In the genomic region with DNA sequence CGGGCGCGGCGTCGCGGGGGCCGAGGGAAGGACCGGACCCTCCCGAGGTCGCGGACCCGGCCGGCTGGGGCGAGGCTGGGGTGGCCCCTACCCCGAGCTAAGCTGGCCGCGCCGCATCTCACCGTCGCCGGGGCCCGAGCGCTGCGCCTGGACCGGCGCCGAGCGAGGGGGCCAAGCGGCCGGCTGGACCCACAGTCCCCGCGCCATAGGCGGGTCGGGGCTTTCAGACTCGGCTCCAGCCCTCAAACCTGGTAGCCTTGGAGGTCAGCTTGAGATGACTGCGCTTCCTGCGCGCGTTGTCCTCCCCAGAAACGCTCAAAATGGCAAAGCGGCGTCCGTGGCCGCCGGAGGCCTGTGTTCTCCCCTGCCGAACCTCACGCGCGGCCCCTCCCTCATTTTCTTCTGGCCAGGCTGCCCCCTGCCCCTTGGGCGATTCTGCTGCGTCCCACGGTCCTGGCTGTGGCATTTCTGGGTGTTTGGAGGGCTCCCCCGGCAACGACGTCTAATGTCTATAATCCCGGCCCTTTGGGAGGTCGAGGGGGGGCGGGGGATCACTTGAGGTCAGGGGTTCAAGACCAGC, we compare ENCODE assay signal across 8 cellular contexts. TPM values are rescaled to one million over a fixed set of nuclear protein-coding genes. Genes with fewer than 3 reads are reported as not detected.
A peak's percentile ranks its signal among the peaks of the same experiment; 100 is the strongest.
DNase-seq lines count a peak whose midpoint lies in the region; ATAC-seq and TF ChIP-seq lines count a peak whose summit lies in the region.

No MANE protein-coding gene starts in this region.

- H4K20me1 ChIP-seq in hepatocyte (ENCODE audit: insufficient read depth, poor library complexity, severe bottlenecking) = no peaks in the 10 kb centered on the region

- H3K27me3 Mint-ChIP-seq in stimulated activated naive CD8-positive, alpha-beta T cell treated with anti-CD3 and anti-CD28 coated beads, Interleukin-15, amount 100 ng/mL, for 72 hours = peaks cover 20% of the 10 kb centered on the region

- H2AFZ ChIP-seq in hepatocyte = peak overlapping the region; percentile 46

- peak overlapping the region; percentile 62 for H3K4me3 ChIP-seq in hepatocyte

- H3K4me2 ChIP-seq in hepatocyte = peak overlapping the region; percentile 94

- no peaks in the 10 kb centered on the region for H3K9me2 ChIP-seq in hepatocyte (replicated peaks; ENCODE audit: insufficient read depth)

- peak overlapping the region; percentile 89 to 90 for H3K4me3 Mint-ChIP-seq in stimulated activated naive CD8-positive, alpha-beta T cell treated with anti-CD3 and anti-CD28 coated beads, Interleukin-15, amount 100 ng/mL, for 72 hours

- H3K4me1 ChIP-seq in hepatocyte (ENCODE audit: insufficient read depth) = peaks cover 18% of the 10 kb centered on the region

- no peaks in the 10 kb centered on the region for H3K36me3 ChIP-seq in hepatocyte (replicated peaks; ENCODE audit: insufficient read depth, low read depth)

- H3K27ac Mint-ChIP-seq in stimulated activated naive CD8-positive, alpha-beta T cell treated with anti-CD3 and anti-CD28 coated beads, Interleukin-15, amount 100 ng/mL, for 72 hours = peak overlapping the region; percentile 52 to 83

- H3K4me1 Mint-ChIP-seq in stimulated activated naive CD8-positive, alpha-beta T cell treated with anti-CD3 and anti-CD28 coated beads, Interleukin-15, amount 100 ng/mL, for 72 hours = peaks cover 27% of the 10 kb centered on the region

- TF ChIP-seq CTCF in VCaP (conservative IDR thresholded peaks at IDR 0.05) (no peak), hepatocyte (IDR thresholded peaks at IDR 0.05; ENCODE audit: poor library complexity) (no peak)

- peaks cover 30% of the 10 kb centered on the region for H3K79me2 ChIP-seq in hepatocyte

- no peaks in the 10 kb centered on the region for H3K27me3 ChIP-seq in hepatocyte

- peak; percentile 29 for ATAC-seq in HG02678 (IDR thresholded peaks at IDR 0.05; ENCODE audit: unreplicated experiment)
- peak; percentile 27 for ATAC-seq in stimulated activated naive CD8-positive, alpha-beta T cell treated with anti-CD3 and anti-CD28 coated beads, Interleukin-15, amount 100 ng/mL, for 72 hours
- no peak for ATAC-seq in GM21737 (IDR thresholded peaks at IDR 0.05; ENCODE audit: unreplicated experiment)
- no peak for ATAC-seq in GM21360 (IDR thresholded peaks at IDR 0.05; ENCODE audit: unreplicated experiment)

- H3K9me3 ChIP-seq in hepatocyte (ENCODE audit: low read depth) = no peaks in the 10 kb centered on the region

- no peaks in the 10 kb centered on the region for H3K9me3 Mint-ChIP-seq in stimulated activated naive CD8-positive, alpha-beta T cell treated with anti-CD3 and anti-CD28 coated beads, Interleukin-15, amount 100 ng/mL, for 72 hours

- DNase-seq in EL (peak; percentile 28), hepatocyte (ENCODE audit: low spot score) (no peak), AG08396 (ENCODE audit: low spot score) (no peak)
- DNase-seq in stimulated activated naive CD8-positive, alpha-beta T cell treated with anti-CD3 and anti-CD28 coated beads, Interleukin-15, amount 100 ng/mL, for 72 hours = peak in 1 of 2 donors; percentile 19

- WGBS in hepatocyte (ENCODE audit: low lambda C conversion rate, missing lambda C conversion rate) = 7% methylated on average over 54 of the region's 58 CpGs

- H3K27ac ChIP-seq in VCaP = peak overlapping the region; percentile 98
- peak overlapping the region; percentile 46 for H3K27ac ChIP-seq in hepatocyte

RNA-seq across cellular contexts. Expression of gene GRIN1, which starts 8.7 kb away (rescaled TPM):
- not detected in 2 replicates for total RNA-seq in hepatocyte
- polyA plus RNA-seq in hepatocyte = not detected in 2 replicates

RNA-seq across cellular contexts. Expression of gene DPP7, which starts 15.7 kb away (rescaled TPM):
- 206 and 207 TPM in 2 replicates for total RNA-seq in hepatocyte
- 544 and 678 TPM in 2 replicates for polyA plus RNA-seq in hepatocyte

RNA-seq across cellular contexts. Expression of gene LRRC26, which starts 39.6 kb away (rescaled TPM):
- total RNA-seq in hepatocyte = 0.73 and 1.1 TPM in 2 replicates
- 0.89 and 2.6 TPM in 2 replicates for polyA plus RNA-seq in hepatocyte

RNA-seq across cellular contexts. Expression of gene TMEM210, which starts 41.6 kb away (rescaled TPM):
- total RNA-seq in hepatocyte = not detected in 2 replicates
- polyA plus RNA-seq in hepatocyte = not detected in 2 replicates

RNA-seq across cellular contexts. Expression of gene MAN1B1, which starts 43.5 kb away (rescaled TPM):
- total RNA-seq in hepatocyte = 54.6 and 60.8 TPM in 2 replicates
- 94.2 and 101 TPM in 2 replicates for polyA plus RNA-seq in hepatocyte

Comparison
In these comparisons a context has a peak if more than half of its experiments do, and no peak if none do; other contexts are left out.
1. ATAC-seq: peak in HG02678 (single experiment) and stimulated activated naive CD8-positive, alpha-beta T cell treated with anti-CD3 and anti-CD28 coated beads, Interleukin-15, amount 100 ng/mL, for 72 hours (single experiment); none in GM21737 (single experiment) and GM21360 (single experiment).